Comparison of ENCODE assay signal across 8 cellular contexts in the genomic region with DNA sequence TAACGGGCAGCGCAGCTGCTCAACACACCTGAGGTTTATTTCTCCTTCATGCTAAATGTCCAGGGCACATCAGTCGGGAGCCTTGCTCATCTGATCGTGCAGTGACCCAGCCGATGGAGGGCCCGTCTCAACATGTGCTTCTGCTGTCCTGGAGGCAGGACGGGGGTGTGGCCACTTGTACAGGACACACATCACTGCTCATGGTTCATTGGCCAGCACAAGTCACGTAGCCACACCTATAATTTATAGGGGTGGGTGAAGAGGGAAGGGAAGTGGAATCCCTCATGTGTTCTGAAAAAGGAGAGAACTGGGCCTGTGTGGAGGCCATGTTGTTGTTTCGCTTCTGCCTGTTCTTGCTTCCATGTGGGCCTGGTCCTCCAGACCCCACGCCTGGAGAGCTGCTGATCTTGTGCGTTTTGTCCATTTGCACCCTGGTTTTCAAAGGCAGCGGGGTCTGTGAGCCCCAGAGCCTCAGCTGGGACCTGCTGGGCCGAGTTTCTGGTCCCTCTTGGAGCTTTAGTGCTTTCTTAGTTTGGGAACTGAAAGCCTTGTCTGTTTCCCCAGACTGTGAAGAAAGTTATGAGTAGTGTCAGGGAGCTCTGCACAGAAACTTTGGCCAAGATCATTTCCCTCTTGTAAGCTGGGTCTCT.
DNase-seq lines count a peak whose midpoint lies in the region; FAIRE-seq and TF ChIP-seq lines count a peak whose summit lies in the region.

No MANE protein-coding gene starts in this region.

- peaks cover 4 to 7% of the 10 kb centered on the region in 2 experiments for H3K36me3 ChIP-seq in keratinocyte (ENCODE audit: control insufficient read depth in 2 of 2, extremely low read depth in 1 of 2, insufficient read depth in 2 of 2, low read length in 2 of 2)

- FAIRE-seq in keratinocyte (lab: Jason Lieb, UNC), result peak; percentile 81

- H3K36me3 Mint-ChIP-seq in activated CD4-positive, alpha-beta memory T cell treated with anti-CD3 and anti-CD28 coated beads, Interleukin-2, amount 10 ng/mL, durations not matched to agents 7 days and 5 days (ENCODE audit: low read depth), result no peaks in the 10 kb centered on the region

- dilution Hi-C loops in keratinocyte (cut with MboI; ENCODE audit: extremely low pct_ligation_motif_present, low sequenced_read_pairs), result no loop called here

- H3K9ac ChIP-seq in keratinocyte (ENCODE audit: control insufficient read depth, extremely low read depth, insufficient read depth, low read length), result peak overlapping the region; percentile 68

- no peak overlapping the region for H3K4me3 ChIP-seq in keratinocyte (ENCODE audit: control insufficient read depth in 2 of 3, extremely low read depth in 1 of 3, insufficient read depth in 2 of 3, low read depth in 1 of 3, low read length in 3 of 3)

- CTCF ChIA-PET in activated CD4-positive, alpha-beta memory T cell treated with anti-CD3 and anti-CD28 coated beads, Interleukin-2, amount 10 ng/mL, durations not matched to agents 7 days and 5 days (lab: Charles Lee), result no interaction called here

- H3K4me1 Mint-ChIP-seq in activated CD4-positive, alpha-beta memory T cell treated with anti-CD3 and anti-CD28 coated beads, Interleukin-2, amount 10 ng/mL, durations not matched to agents 7 days and 5 days, result peaks cover 14% of the 10 kb centered on the region

- DNase-seq in GM13976 (ENCODE audit: low spot score) (peak; percentile 84), H4 (ENCODE audit: low spot score) (peak; percentile 34), NOMO-1 (lab: John Stamatoyannopoulos, UW; ENCODE audit: unreplicated experiment in 2 of 2) (peak; percentile 55 to 65), keratinocyte (ENCODE audit: low read depth, low spot score) (peak; percentile 84), NCI-H128 (lab: John Stamatoyannopoulos, UW; ENCODE audit: unreplicated experiment) (no peak)
- DNase-seq in activated CD4-positive, alpha-beta memory T cell treated with anti-CD3 and anti-CD28 coated beads, Interleukin-2, amount 10 ng/mL, durations not matched to agents 7 days and 5 days, result no peak
- no peak for DNase-seq in activated naive CD4-positive, alpha-beta T cell (lab: John Stamatoyannopoulos, UW)
- DNase-seq in effector CD8-positive, alpha-beta T cell (lab: John Stamatoyannopoulos, UW), result no peak

- H3K9me1 ChIP-seq in keratinocyte (ENCODE audit: control insufficient read depth, extremely low read depth, insufficient read depth, low read length), result peaks cover 3% of the 10 kb centered on the region

- no peaks in the 10 kb centered on the region for H3K9me3 ChIP-seq in keratinocyte (ENCODE audit: control insufficient read depth, low read depth, low read length)

- no peaks in the 10 kb centered on the region for H3K27me3 Mint-ChIP-seq in activated CD4-positive, alpha-beta memory T cell treated with anti-CD3 and anti-CD28 coated beads, Interleukin-2, amount 10 ng/mL, durations not matched to agents 7 days and 5 days

- H3K4me1 ChIP-seq in keratinocyte (ENCODE audit: control insufficient read depth, extremely low read depth, insufficient read depth, low read length), result peaks cover 45% of the 10 kb centered on the region

- H3K4me3 Mint-ChIP-seq in activated CD4-positive, alpha-beta memory T cell treated with anti-CD3 and anti-CD28 coated beads, Interleukin-2, amount 10 ng/mL, durations not matched to agents 7 days and 5 days, result no peak overlapping the region

- H2AFZ ChIP-seq in keratinocyte (ENCODE audit: control insufficient read depth, low read length), result no peak overlapping the region

- POLR2A ChIA-PET in activated CD4-positive, alpha-beta memory T cell treated with anti-CD3 and anti-CD28 coated beads, Interleukin-2, amount 10 ng/mL, durations not matched to agents 7 days and 5 days (lab: Charles Lee), result no interaction called here

- no peak overlapping the region for H3K27ac Mint-ChIP-seq in activated CD4-positive, alpha-beta memory T cell treated with anti-CD3 and anti-CD28 coated beads, Interleukin-2, amount 10 ng/mL, durations not matched to agents 7 days and 5 days

- peaks cover 93% of the 10 kb centered on the region for H3K79me2 ChIP-seq in keratinocyte (ENCODE audit: control insufficient read depth, insufficient read depth, low read length)

- in situ Hi-C loops in GM13976 (cut with MboI; ENCODE audit: low sequenced_read_pairs, unreplicated experiment), result no loop called here

- peak overlapping the region; percentile 65 for H3K4me2 ChIP-seq in keratinocyte (ENCODE audit: control insufficient read depth, extremely low read depth, insufficient read depth, low read depth, low read length)

- H4K20me1 ChIP-seq in keratinocyte (ENCODE audit: control insufficient read depth, extremely low read depth, insufficient read depth, low read length), result no peaks in the 10 kb centered on the region

- H3K27ac ChIP-seq in keratinocyte (ENCODE audit: control insufficient read depth, insufficient read depth, low read length), result peak overlapping the region; percentile 88

- no peaks in the 10 kb centered on the region for H3K9me3 Mint-ChIP-seq in activated CD4-positive, alpha-beta memory T cell treated with anti-CD3 and anti-CD28 coated beads, Interleukin-2, amount 10 ng/mL, durations not matched to agents 7 days and 5 days

- H3K27me3 ChIP-seq in keratinocyte (ENCODE audit: control insufficient read depth, extremely low read depth, insufficient read depth, low read length), result no peaks in the 10 kb centered on the region

- TF ChIP-seq CTCF in GM13976 (IDR thresholded peaks at IDR 0.05; ENCODE audit: borderline replicate concordance, control extremely low read depth, extremely low read depth, insufficient read depth, missing control alignments) (no peak), keratinocyte (optimal IDR thresholded peaks at IDR 0.05 in 1 of 3, IDR thresholded peaks at IDR 0.05 in 1 of 3, conservative IDR thresholded peaks at IDR 0.05 in 1 of 3; ENCODE audit: extremely low read depth in 1 of 3, insufficient read depth in 2 of 3, low read length in 3 of 3) (no peak)

Comparison
In these comparisons a context has a peak if more than half of its experiments do, and no peak if none do; other contexts are left out.
1. DNase-seq: peak in GM13976 (single experiment), H4 (single experiment), NOMO-1 (2 of 2) and keratinocyte (single experiment); none in activated CD4-positive, alpha-beta memory T cell treated with anti-CD3 and anti-CD28 coated beads, Interleukin-2, amount 10 ng/mL, durations not matched to agents 7 days and 5 days (single experiment), NCI-H128 (single experiment), activated naive CD4-positive, alpha-beta T cell (0 of 4) and effector CD8-positive, alpha-beta T cell (single experiment).